In genomic region chr6:132675002-132675401, GRCh38 we compare ENCODE assay signal across 15 cellular contexts. TPM values are rescaled to one million over a fixed set of nuclear protein-coding genes. Genes with fewer than 3 reads are reported as not detected.
DNase-seq lines count a peak whose midpoint lies in the region; ATAC-seq and TF ChIP-seq lines count a peak whose summit lies in the region.
"Had no signal": no experiment of that assay in that cellular context is flagged by ENCODE, and none has a peak within 500 bp of the region (broad histone marks: within the 10 kb centered on the region; RNA-seq: fewer than 3 reads in every experiment).

No MANE protein-coding gene starts in this region.

- intact Hi-C loops in posterior vena cava (cut with DNase I) (no loop called here), heart right ventricle (cut with DNase I) (loop anchor here in 5 of 10 donors (10.0 kb wide), 2 partner anchors 90 to 120 kb away; partner anchors contain the start of gene SLC18B1 (in 3 of the 5))

- 65 to 68% methylated on average over 3 of the region's 3 CpGs for WGBS in heart right ventricle, 2 donors

- H4K20me1 ChIP-seq in neural progenitor cell (ENCODE audit: low read depth), result no peaks in the 10 kb centered on the region

- no peaks in the 10 kb centered on the region for H3K79me2 ChIP-seq in neural progenitor cell (ENCODE audit: low read depth)

- no peak overlapping the region for H2AFZ ChIP-seq in neural progenitor cell (replicated peaks)

- no peaks in the 10 kb centered on the region for H3K36me3 Mint-ChIP-seq in neural progenitor cell

- no peaks in the 10 kb centered on the region for H3F3A ChIP-seq in neural progenitor cell (ENCODE audit: low read depth)

- H3K4me3 ChIP-seq in H7 (ENCODE audit: insufficient read depth, low read depth, low read length), result no peak overlapping the region
- no peak overlapping the region for H3K4me3 ChIP-seq in neural progenitor cell
- no peak overlapping the region for H3K4me3 ChIP-seq in heart right ventricle
- H3K4me3 ChIP-seq: K562, SJSA1 had no signal

- H3K27me3 Mint-ChIP-seq in neural progenitor cell (ENCODE audit: insufficient read depth, low read depth), result no peaks in the 10 kb centered on the region

- TF ChIP-seq CTCF in neural progenitor cell (IDR thresholded peaks at IDR 0.05) (no peak), heart right ventricle (IDR thresholded peaks at IDR 0.05) (no peak)

- H3K4me2 ChIP-seq in neural progenitor cell, result no peak overlapping the region

- no peaks in the 10 kb centered on the region for H3K27me3 ChIP-seq in H7 (ENCODE audit: control insufficient read depth, insufficient read depth, low read length)
- H3K27me3 ChIP-seq in neural progenitor cell, result no peaks in the 10 kb centered on the region
- peaks cover 0 to 14% (median 0%) of the 10 kb centered on the region in 7 donors for H3K27me3 ChIP-seq in heart right ventricle
- H3K27me3 ChIP-seq: SJSA1 had no signal

- H3K9me3 Mint-ChIP-seq in neural progenitor cell, result no peaks in the 10 kb centered on the region

- no peak overlapping the region for H3K9ac ChIP-seq in neural progenitor cell

- DNase-seq in H7 (peak; percentile 32), SK-MEL-5 (ENCODE audit: low read depth, low spot score) (peak; percentile 6), islet precursor cell (peak; percentile 58), neural progenitor cell (ENCODE audit: low spot score) (peak; percentile 11), NCI-H2029 treated with DMSO at 0.1 percent for 48 hours (lab: John Stamatoyannopoulos, UW) (no peak), posterior vena cava (ENCODE audit: low spot score) (no peak), heart right ventricle (no peak)
- DNase-seq: ACHN, NCI-H1092 treated with DMSO at 0.1 percent for 48 hours had no signal

- no peaks in the 10 kb centered on the region for H3K4me1 ChIP-seq in neural progenitor cell
- H3K4me1 ChIP-seq in heart right ventricle, result peaks cover 0 to 17% (median 0%) of the 10 kb centered on the region in 9 donors
- H3K4me1 ChIP-seq: SJSA1 had no signal

- H3K27ac ChIP-seq in neural progenitor cell (no peak overlapping the region), heart right ventricle (no peak overlapping the region)
- H3K27ac ChIP-seq: C4-2B, SJSA1 had no signal

- in situ Hi-C loops in SK-MEL-5 (cut with HindIII; ENCODE audit: low pct_unique_long_range_greater_than_20kb, low sequenced_read_pairs), result no loop called here

- H3K27ac Mint-ChIP-seq in neural progenitor cell, result no peak overlapping the region

- ATAC-seq in heart right ventricle, result no peak
- ATAC-seq in HG03457 (IDR thresholded peaks at IDR 0.05; ENCODE audit: unreplicated experiment), result no peak
- ATAC-seq: K562, Panc1 had no signal

- no peak overlapping the region for H3K4me3 Mint-ChIP-seq in neural progenitor cell

- H3K9me3 ChIP-seq in neural progenitor cell (ENCODE audit: low read depth), result no peaks in the 10 kb centered on the region
- no peaks in the 10 kb centered on the region for H3K9me3 ChIP-seq in heart right ventricle
- H3K9me3 ChIP-seq: SJSA1 had no signal

- no peaks in the 10 kb centered on the region for H3K36me3 ChIP-seq in H7 (replicated peaks; ENCODE audit: control insufficient read depth, insufficient read depth, low read length)
- H3K36me3 ChIP-seq in neural progenitor cell, result no peaks in the 10 kb centered on the region
- no peaks in the 10 kb centered on the region for H3K36me3 ChIP-seq in heart right ventricle
- H3K36me3 ChIP-seq: SJSA1 had no signal

- H3K4me1 Mint-ChIP-seq in neural progenitor cell, result no peaks in the 10 kb centered on the region

RNA-seq across cellular contexts. Expression of gene TAAR1, which starts 16.0 kb away (rescaled TPM):
- total RNA-seq in H7 (2014; rRNA removed; shearing (Covaris generic)), result not detected in 2 replicates
- not detected in 2 replicates for total RNA-seq in SK-MEL-5 (2014; rRNA removed; shearing (Covaris generic))
- not detected in 2 replicates for polyA plus RNA-seq in SK-MEL-5 (2015; cell fraction: cytosol; rRNA removed)
- not detected in 2 replicates for polyA plus RNA-seq in SK-MEL-5 (2015; cell fraction: nucleus; rRNA removed)
- total RNA-seq in neural progenitor cell (ENCODE audit: low replicate concordance), result not detected in 2 replicates
- total RNA-seq in posterior vena cava, result not detected
- not detected for total RNA-seq in heart right ventricle
- polyA plus RNA-seq in heart right ventricle, result not detected
- total RNA-seq: K562, NCI-H460, SJSA1 had no signal
- polyA plus RNA-seq: K562 had no signal

RNA-seq across cellular contexts. Expression of gene VNN1, which starts 38.9 kb away (rescaled TPM):
- not detected in 2 replicates for total RNA-seq in H7 (2014; rRNA removed; shearing (Covaris generic))
- total RNA-seq in SK-MEL-5 (2014; rRNA removed; shearing (Covaris generic)), result not detected in 2 replicates
- not detected in 2 replicates for polyA plus RNA-seq in SK-MEL-5 (2015; cell fraction: cytosol; rRNA removed)
- not detected in 2 replicates for polyA plus RNA-seq in SK-MEL-5 (2015; cell fraction: nucleus; rRNA removed)
- total RNA-seq in neural progenitor cell (ENCODE audit: low replicate concordance) (not detected in 2 replicates), posterior vena cava (1 to 10 TPM; 1.9 to 3.0 TPM), heart right ventricle (1 to 10 TPM in 2 of 10 donors, under 1 TPM in 8; 0.09 to 2.0 (median 0.44) TPM)
- under 1 TPM; 0.23 to 0.44 TPM for polyA plus RNA-seq in heart right ventricle
- total RNA-seq: K562, NCI-H460, SJSA1 had no signal
- polyA plus RNA-seq: K562 had no signal

RNA-seq across cellular contexts. Expression of gene TAAR2, which starts 50.9 kb away (rescaled TPM):
- total RNA-seq in H7 (2014; rRNA removed; shearing (Covaris generic)), result not detected in 2 replicates
- not detected in 2 replicates for total RNA-seq in SK-MEL-5 (2014; rRNA removed; shearing (Covaris generic))
- polyA plus RNA-seq in SK-MEL-5 (2015; cell fraction: cytosol; rRNA removed), result not detected in 2 replicates
- not detected in 2 replicates for polyA plus RNA-seq in SK-MEL-5 (2015; cell fraction: nucleus; rRNA removed)
- total RNA-seq in neural progenitor cell (ENCODE audit: low replicate concordance) (not detected in 2 replicates), posterior vena cava (not detected), heart right ventricle (not detected)
- polyA plus RNA-seq in heart right ventricle, result not detected
- total RNA-seq: K562, NCI-H460, SJSA1 had no signal
- polyA plus RNA-seq: K562 had no signal

Comparison
In these comparisons a context has a peak if more than half of its experiments do, and no peak if none do; other contexts are left out.
1. DNase-seq: peak in H7 (single experiment), SK-MEL-5 (single experiment), islet precursor cell (single experiment) and neural progenitor cell (single experiment); none in NCI-H2029 treated with DMSO at 0.1 percent for 48 hours (single experiment), posterior vena cava (single experiment) and heart right ventricle (0 of 2).